Comparison of ENCODE assay signal across 19 cellular contexts in the genomic region with DNA sequence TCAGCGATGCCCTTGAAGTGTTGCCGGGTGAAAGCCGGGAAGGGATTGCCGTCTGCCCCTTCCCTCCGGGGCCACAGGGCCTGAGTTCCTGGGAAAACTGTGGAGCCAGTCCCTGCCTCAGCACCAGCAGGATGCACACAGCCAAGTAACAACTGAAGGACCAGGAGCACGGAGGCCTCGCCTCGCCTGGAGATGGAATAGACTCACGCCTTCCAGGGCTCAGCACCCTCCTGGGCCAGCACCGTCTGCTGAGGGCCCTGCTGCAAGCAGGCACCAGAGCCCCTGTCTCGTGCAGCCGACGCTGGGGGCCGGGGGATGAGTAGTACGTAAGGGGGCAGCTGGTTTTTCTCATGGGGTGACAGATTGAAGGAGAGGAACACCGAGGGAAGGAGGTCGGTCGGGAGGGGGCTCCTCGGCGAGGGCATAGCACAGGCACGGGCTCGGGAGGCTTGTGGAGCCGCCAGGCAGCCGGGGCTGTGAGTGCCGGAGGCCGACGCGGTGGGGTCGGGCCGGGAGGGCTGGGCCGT. TPM values are rescaled to one million over a fixed set of nuclear protein-coding genes. Genes with fewer than 3 reads are reported as not detected.
"Had no signal": no experiment of that assay in that cellular context is flagged by ENCODE, and none has a peak within 500 bp of the region (broad histone marks: within the 10 kb centered on the region; RNA-seq: fewer than 3 reads in every experiment).

No MANE protein-coding gene starts in this region.

- H3K4me3 ChIP-seq: lower lobe of right lung, psoas muscle, tibial artery, uterus had no signal

- H3K27me3 ChIP-seq: uterus had no signal

- ATAC-seq: activated CD4-positive, CD25-positive, alpha-beta regulatory T cell treated with anti-CD3 and anti-CD28 coated beads, Interleukin-2, amount 50 U/mL, for 24 hours; activated CD8-positive, alpha-beta memory T cell treated with anti-CD3 and anti-CD28 coated beads, Interleukin-2, amount 10 ng/mL, durations not matched to agents 7 days and 5 days; lower lobe of right lung; naive thymus-derived CD4-positive, alpha-beta T cell; psoas muscle had no signal

- H3K27ac Mint-ChIP-seq: activated CD8-positive, alpha-beta memory T cell treated with anti-CD3 and anti-CD28 coated beads, Interleukin-2, amount 10 ng/mL, durations not matched to agents 7 days and 5 days; activated T-cell treated with anti-CD3 and anti-CD28 coated beads, Interleukin-2, amount 50 U/mL, for 24 hours had no signal

- H3K27ac ChIP-seq: brain microvascular endothelial cell, lower lobe of right lung, psoas muscle, tibial artery, uterus had no signal

- H3K4me1 ChIP-seq: psoas muscle, tibial artery, uterus had no signal

- H3K9me3 ChIP-seq: lower lobe of right lung, psoas muscle, tibial artery, uterus had no signal

- H3K9me3 Mint-ChIP-seq: activated naive CD4-positive, alpha-beta T cell treated with anti-CD3 and anti-CD28 coated beads, Interleukin-2, amount 50 U/mL, for 24 hours; activated T-cell treated with anti-CD3 and anti-CD28 coated beads, Interleukin-2, amount 50 U/mL, for 24 hours had no signal

- H3K36me3 ChIP-seq: brain microvascular endothelial cell, lower lobe of right lung, tibial artery, uterus had no signal

- DNase-seq: activated CD4-positive, alpha-beta T cell treated with anti-CD3 and anti-CD28 coated beads, Interleukin-2, amount 50 U/mL, for 48 hours; activated CD8-positive, alpha-beta memory T cell treated with anti-CD3 and anti-CD28 coated beads, Interleukin-2, amount 10 ng/mL, durations not matched to agents 7 days and 5 days; activated effector memory CD4-positive, alpha-beta T cell treated with Interleukin-2 at 50 U/mL for 16 hours; activated T-cell treated with anti-CD3 and anti-CD28 coated beads, Interleukin-2, amount 50 U/mL, for 24 hours; brain microvascular endothelial cell; cerebellar nuclear complex; hippocampal formation; lower lobe of right lung; midbrain; naive thymus-derived CD4-positive, alpha-beta T cell; occipital lobe; stimulated activated CD4-positive, alpha-beta T cell treated with anti-CD3 and anti-CD28 coated beads, Interleukin-4, amount 100 ng/mL, for 24 hours; T-helper 2 cell; tibial artery; uterus had no signal

- H3K36me3 Mint-ChIP-seq: activated CD8-positive, alpha-beta memory T cell treated with anti-CD3 and anti-CD28 coated beads, Interleukin-2, amount 10 ng/mL, durations not matched to agents 7 days and 5 days; activated naive CD4-positive, alpha-beta T cell treated with anti-CD3 and anti-CD28 coated beads, Interleukin-2, amount 50 U/mL, for 24 hours; naive thymus-derived CD4-positive, alpha-beta T cell had no signal

- H3K4me3 Mint-ChIP-seq: activated CD8-positive, alpha-beta memory T cell treated with anti-CD3 and anti-CD28 coated beads, Interleukin-2, amount 10 ng/mL, durations not matched to agents 7 days and 5 days; activated naive CD4-positive, alpha-beta T cell treated with anti-CD3 and anti-CD28 coated beads, Interleukin-2, amount 50 U/mL, for 24 hours; activated T-cell treated with anti-CD3 and anti-CD28 coated beads, Interleukin-2, amount 50 U/mL, for 24 hours; naive thymus-derived CD4-positive, alpha-beta T cell had no signal

RNA-seq across cellular contexts. Expression of a gene that starts 6.4 kb away (rescaled TPM):
- total RNA-seq: dermis microvascular lymphatic vessel endothelial cell had no signal
